In the genomic region with DNA sequence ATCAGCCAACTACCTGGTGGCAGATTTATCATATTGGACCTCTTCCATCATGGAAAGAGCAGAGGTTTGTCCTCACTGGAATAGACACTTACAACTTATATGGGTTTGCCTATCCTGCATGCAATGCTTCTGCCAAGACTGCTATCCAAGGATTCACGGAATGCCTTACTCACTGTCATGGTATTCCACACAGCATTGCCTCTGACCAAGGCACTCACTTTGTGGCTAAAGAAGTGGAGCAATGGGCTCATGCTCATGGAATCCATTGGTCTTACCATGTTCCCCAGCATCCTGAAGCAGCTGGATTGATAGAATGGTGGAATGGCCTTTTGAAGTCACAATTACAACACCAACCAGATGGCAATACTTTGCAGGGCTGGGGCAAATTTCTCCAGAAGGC, we compare ENCODE assay signal across 7 cellular contexts.
A peak's percentile ranks its signal among the peaks of the same experiment; 100 is the strongest.
DNase-seq lines count a peak whose midpoint lies in the region; TF ChIP-seq lines count a peak whose summit lies in the region.
"Not testable (repeated sequence)": the region's sequence is repeated elsewhere in the genome, so short reads cannot be mapped to it uniquely, and the experiment has no call there.

No MANE protein-coding gene starts in this region.

- not testable (repeated sequence) for H3K4me2 ChIP-seq in osteoblast (ENCODE audit: insufficient read depth, low read length)

- H3K27ac ChIP-seq in osteoblast (ENCODE audit: low read depth, low read length) = not testable (repeated sequence)

- H3K79me2 ChIP-seq in osteoblast (ENCODE audit: insufficient read depth, low read length) = not testable (repeated sequence)

- not testable (repeated sequence) for H3K27me3 ChIP-seq in MG63; osteoblast (ENCODE audit: insufficient read depth, low read length)

- H3K4me3 ChIP-seq in MG63; osteoblast (ENCODE audit: insufficient read depth, low read length): not testable (repeated sequence)

- not testable (repeated sequence) for H3K9me3 ChIP-seq in MG63; osteoblast (ENCODE audit: low read depth, low read length)

- TF ChIP-seq CTCF in osteoblast (IDR thresholded peaks at IDR 0.05; ENCODE audit: extremely low read depth, low read depth, low read length) = not testable (repeated sequence)

- H4K20me1 ChIP-seq in osteoblast (ENCODE audit: insufficient read depth, low read length) = not testable (repeated sequence)

- H3K4me1 ChIP-seq in osteoblast (ENCODE audit: insufficient read depth, low read length) = not testable (repeated sequence)

- DNase-seq in EH (ENCODE audit: low read depth) = peak; percentile 96
- DNase-seq in HCEC 1CT = peak; percentile 69
- peak; percentile 30 for DNase-seq in MG63
- DNase-seq in amniotic epithelial cell (ENCODE audit: low read depth) = peak; percentile 86
- peak; percentile 80 for DNase-seq in fibroblast of gingiva (ENCODE audit: low read depth)
- DNase-seq in glomerular visceral epithelial cell (ENCODE audit: extremely low spot score) = peak; percentile 70
- DNase-seq in osteoblast (ENCODE audit: insufficient read length, low spot score, missing footprints) = peak; percentile 15

- H3K36me3 ChIP-seq in MG63; osteoblast (ENCODE audit: insufficient read depth, low read length): not testable (repeated sequence)

- not testable (repeated sequence) for H2AFZ ChIP-seq in osteoblast (ENCODE audit: low read length)

Comparison
In these comparisons a context has a peak if more than half of its experiments do, and no peak if none do; other contexts are left out.
1. DNase-seq: peak in every context shown above with its lines; median percentile 96 in EH; 86 in amniotic epithelial cell; 80 in fibroblast of gingiva; 70 in glomerular visceral epithelial cell; 69 in HCEC 1CT; 30 in MG63; 15 in osteoblast.